11 cellular contexts compared by ENCODE assay signal in the genomic region with DNA sequence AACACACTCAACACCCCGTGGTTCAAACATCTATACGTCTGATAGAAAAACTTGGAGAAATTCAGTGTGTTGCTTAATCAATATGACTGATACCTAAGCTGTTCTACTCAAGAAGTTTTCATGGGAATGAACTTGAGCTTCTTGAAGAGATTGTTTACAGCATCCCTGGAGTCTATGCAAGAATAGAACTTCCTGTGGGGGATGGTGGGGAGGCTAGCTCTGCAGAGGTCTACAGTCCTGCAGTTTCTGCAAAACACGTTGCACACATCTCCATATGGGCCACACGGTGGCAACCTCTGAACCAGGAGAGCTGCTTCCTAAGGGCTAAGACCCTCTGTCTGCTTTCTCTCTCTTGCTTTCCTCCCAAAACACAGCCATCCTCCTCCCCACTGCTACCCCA. TPM values are rescaled to one million over a fixed set of nuclear protein-coding genes. Genes with fewer than 3 reads are reported as not detected.
DNase-seq lines count a peak whose midpoint lies in the region; ATAC-seq, FAIRE-seq and TF ChIP-seq lines count a peak whose summit lies in the region.
"Had no signal": no experiment of that assay in that cellular context is flagged by ENCODE, and none has a peak within 500 bp of the region (broad histone marks: within the 10 kb centered on the region; RNA-seq: fewer than 3 reads in every experiment).

No MANE protein-coding gene starts in this region.

- H3K79me2 ChIP-seq in hepatocyte: no peaks in the 10 kb centered on the region

- H2AFZ ChIP-seq in hepatocyte: no peak overlapping the region

- H3K4me3 ChIP-seq in H7 (ENCODE audit: insufficient read depth, low read depth, low read length): no peak overlapping the region
- H3K4me3 ChIP-seq in hepatocyte: no peak overlapping the region
- no peak overlapping the region for H3K4me3 ChIP-seq in small intestine (ENCODE audit: low read depth in 1 of 2, low read length in 2 of 2)
- no peak overlapping the region for H3K4me3 ChIP-seq in SJCRH30
- H3K4me3 ChIP-seq: uterus had no signal

- DNase-seq in CD4-positive, alpha-beta T cell: peak in 2 of 10 experiments; percentile 4 to 12
- peak; percentile 72 for DNase-seq in H7
- peak; percentile 43 for DNase-seq in UCSD-AML1 (lab: John Stamatoyannopoulos, UW; ENCODE audit: unreplicated experiment)
- DNase-seq in hepatocyte (ENCODE audit: low spot score): peak; percentile 51
- DNase-seq in small intestine: no peak
- DNase-seq in SJCRH30: no peak
- no peak for DNase-seq in NCI-H526 treated with DMSO at 0.1 percent for 48 hours (lab: John Stamatoyannopoulos, UW)
- DNase-seq: activated T-cell treated with anti-CD3 and anti-CD28 coated beads, Interleukin-2, amount 50 U/mL, for 48 hours; NCI-H510A treated with DMSO at 0.1 percent for 48 hours; uterus had no signal

- TF ChIP-seq CTCF in CD4-positive, alpha-beta T cell (IDR thresholded peaks at IDR 0.05): peak; percentile 26
- TF ChIP-seq CTCF in hepatocyte (IDR thresholded peaks at IDR 0.05; ENCODE audit: poor library complexity): peak; percentile 25

- peak; percentile 71 for ATAC-seq in CD4-positive, alpha-beta T cell (ENCODE audit: poor library complexity)
- no peak for ATAC-seq in GM18505 (IDR thresholded peaks at IDR 0.05; ENCODE audit: unreplicated experiment)

- no peaks in the 10 kb centered on the region for H3K9me2 ChIP-seq in hepatocyte (replicated peaks; ENCODE audit: insufficient read depth)

- peak overlapping the region; percentile 7 for H3K27ac ChIP-seq in CD4-positive, alpha-beta T cell (ENCODE audit: low read depth, low read length)
- no peak overlapping the region for H3K27ac ChIP-seq in hepatocyte
- H3K27ac ChIP-seq in small intestine (ENCODE audit: low read depth in 1 of 2, low read length in 1 of 2): no peak overlapping the region
- H3K27ac ChIP-seq in SJCRH30: no peak overlapping the region
- H3K27ac ChIP-seq: uterus had no signal

- POLR2A ChIA-PET in CD4-positive, alpha-beta T cell (lab: Charles Lee): interaction anchor here (1.0 to 2.6 kb wide), 6 partner anchors 11 to 87 kb away, joined by 4 to 9 read pairs (median 4); a partner anchor contains a TSS

- TF ChIP-seq POLR2A in GM18505 (IDR thresholded peaks at IDR 0.05; ENCODE audit: borderline replicate concordance, extremely low read depth, insufficient read depth, insufficient read length): no peak

- H3K4me1 ChIP-seq in hepatocyte (ENCODE audit: insufficient read depth) (peaks cover 3% of the 10 kb centered on the region), small intestine (ENCODE audit: control insufficient read depth in 2 of 2, insufficient read depth in 1 of 2, low read depth in 1 of 2, low read length in 1 of 2) (peaks cover 3 to 7% of the 10 kb centered on the region in 2 donors), SJCRH30 (no peaks in the 10 kb centered on the region)
- H3K4me1 ChIP-seq: uterus had no signal

- H3K36me3 ChIP-seq in H7 (replicated peaks; ENCODE audit: control insufficient read depth, insufficient read depth, low read length) (no peaks in the 10 kb centered on the region), hepatocyte (replicated peaks; ENCODE audit: insufficient read depth, low read depth) (no peaks in the 10 kb centered on the region), small intestine (ENCODE audit: control insufficient read depth in 2 of 2, insufficient read depth in 2 of 2, low read length in 2 of 2) (peaks cover 11 to 12% of the 10 kb centered on the region in 2 donors), SJCRH30 (peaks cover 2% of the 10 kb centered on the region)
- H3K36me3 ChIP-seq: uterus had no signal

- WGBS in hepatocyte (ENCODE audit: low lambda C conversion rate, missing lambda C conversion rate): 53% methylated on average over 4 of the region's 4 CpGs
- WGBS in small intestine, 3 donors: 48 to 71% (median 57%) methylated on average over 4 of the region's 4 CpGs

- no peaks in the 10 kb centered on the region for H4K20me1 ChIP-seq in hepatocyte (ENCODE audit: insufficient read depth, poor library complexity, severe bottlenecking)

- peak overlapping the region; percentile 79 for H3K27ac Mint-ChIP-seq in CD4-positive, alpha-beta T cell

- peaks cover 35% of the 10 kb centered on the region for H3K4me1 Mint-ChIP-seq in CD4-positive, alpha-beta T cell (ENCODE audit: low read depth)

- no peaks in the 10 kb centered on the region for H3K27me3 ChIP-seq in CD4-positive, alpha-beta T cell (ENCODE audit: control insufficient read depth, insufficient read depth, low read length)
- H3K27me3 ChIP-seq in H7 (ENCODE audit: control insufficient read depth, insufficient read depth, low read length) (no peaks in the 10 kb centered on the region), hepatocyte (no peaks in the 10 kb centered on the region), small intestine (ENCODE audit: control insufficient read depth in 2 of 2, insufficient read depth in 2 of 2, low read length in 2 of 2) (no peaks in the 10 kb centered on the region), SJCRH30 (no peaks in the 10 kb centered on the region)
- H3K27me3 ChIP-seq: uterus had no signal

- CTCF ChIA-PET in CD4-positive, alpha-beta T cell (lab: Charles Lee): interaction anchor here (0.7 kb wide), 1 partner anchor 30 kb away, joined by 3 read pairs; no protein-coding TSS in a partner anchor

- peak overlapping the region; percentile 39 for H3K4me3 Mint-ChIP-seq in CD4-positive, alpha-beta T cell

- no peak for FAIRE-seq in small intestine (lab: Jason Lieb, UNC)

- no peaks in the 10 kb centered on the region for H3K9me3 ChIP-seq in CD4-positive, alpha-beta T cell (ENCODE audit: control insufficient read depth, low read length)
- H3K9me3 ChIP-seq in hepatocyte (ENCODE audit: low read depth) (no peaks in the 10 kb centered on the region), small intestine (ENCODE audit: control insufficient read depth, low read depth) (no peaks in the 10 kb centered on the region), SJCRH30 (replicated peaks) (no peaks in the 10 kb centered on the region)
- H3K9me3 ChIP-seq: uterus had no signal

- H3K36me3 Mint-ChIP-seq in CD4-positive, alpha-beta T cell (ENCODE audit: low read depth): peaks cover 78% of the 10 kb centered on the region

- H3K27me3 Mint-ChIP-seq in CD4-positive, alpha-beta T cell: no peaks in the 10 kb centered on the region

- no peak overlapping the region for H3K4me2 ChIP-seq in hepatocyte

- H3K9me3 Mint-ChIP-seq in CD4-positive, alpha-beta T cell: no peaks in the 10 kb centered on the region

- intact Hi-C loops in CD4-positive, alpha-beta T cell (cut with DNase I, micrococcal nuclease): loop anchor here in 1 of 2 experiments (1.0 to 5.0 kb wide), 2 partner anchors 33 to 49 kb away; a partner anchor contains a TSS

RNA-seq across cellular contexts. Expression of a gene that starts 32.7 kb away (rescaled TPM):
- total RNA-seq in CD4-positive, alpha-beta T cell: 1 to 10 TPM; 1.6 to 1.7 TPM
- 18.7 and 22.8 TPM in 2 replicates for total RNA-seq in H7 (2014; rRNA removed; shearing (Covaris generic))
- 8.7 and 9.0 TPM in 2 replicates for total RNA-seq in hepatocyte
- polyA plus RNA-seq in hepatocyte: 3.7 and 4.1 TPM in 2 replicates
- 1 to 10 TPM; 1.6 to 4.6 (median 1.6) TPM for polyA plus RNA-seq in small intestine
- total RNA-seq in SJCRH30 (2014; rRNA removed; shearing (Covaris generic)): 10.5 and 10.9 TPM in 2 replicates

RNA-seq across cellular contexts. Expression of a gene that starts 48.8 kb away (rescaled TPM):
- total RNA-seq in CD4-positive, alpha-beta T cell: 1,000 to 10,000 TPM; 2,453 to 2,464 TPM
- total RNA-seq in H7 (2014; rRNA removed; shearing (Covaris generic)): 2,080 and 2,249 TPM in 2 replicates
- total RNA-seq in hepatocyte: 1,102 and 1,276 TPM in 2 replicates
- polyA plus RNA-seq in hepatocyte (305 and 308 TPM in 2 replicates), small intestine (1,000 to 10,000 TPM in 2 of 3 donors, 100 to 1,000 TPM in 1; 724 to 2,603 (median 1,707) TPM)
- total RNA-seq in SJCRH30 (2014; rRNA removed; shearing (Covaris generic)): 2,010 and 2,016 TPM in 2 replicates

Comparison
In these comparisons a context has a peak if more than half of its experiments do, and no peak if none do; other contexts are left out.
1. DNase-seq: peak in H7 (single experiment), UCSD-AML1 (single experiment) and hepatocyte (single experiment); none in small intestine (single experiment), SJCRH30 (0 of 2) and NCI-H526 treated with DMSO at 0.1 percent for 48 hours (single experiment).